ENCODE assay signal across 9 cellular contexts in genomic region chr10:116385994-116386809, GRCh38. TPM values are rescaled to one million over a fixed set of nuclear protein-coding genes. Genes with fewer than 3 reads are reported as not detected.
DNase-seq lines count a peak whose midpoint lies in the region; ATAC-seq and TF ChIP-seq lines count a peak whose summit lies in the region.
"Had no signal": no experiment of that assay in that cellular context is flagged by ENCODE, and none has a peak within 500 bp of the region (broad histone marks: within the 10 kb centered on the region; RNA-seq: fewer than 3 reads in every experiment).

No MANE protein-coding gene starts in this region.

- H4K20me1 ChIP-seq in smooth muscle cell (ENCODE audit: low read depth) = no peaks in the 10 kb centered on the region

- ATAC-seq in HG03520 (IDR thresholded peaks at IDR 0.05; ENCODE audit: unreplicated experiment) = no peak

- H3K4me3 ChIP-seq in HFF-Myc (replicated peaks; ENCODE audit: low read depth, low read length) = no peak overlapping the region
- no peak overlapping the region for H3K4me3 ChIP-seq in smooth muscle cell

- no peak overlapping the region for H3K9ac ChIP-seq in smooth muscle cell (ENCODE audit: low read depth)

- H3K27me3 ChIP-seq in smooth muscle cell (ENCODE audit: low read depth) = no peaks in the 10 kb centered on the region
- H3K27me3 ChIP-seq: neutrophil had no signal

- no peaks in the 10 kb centered on the region for H3K79me2 ChIP-seq in smooth muscle cell (ENCODE audit: low read depth)

- no peaks in the 10 kb centered on the region for H3F3A ChIP-seq in smooth muscle cell (ENCODE audit: low read depth)

- TF ChIP-seq CTCF in HFF-Myc (IDR thresholded peaks at IDR 0.05; ENCODE audit: low read depth, low read length, missing control alignments) (peak; percentile 31), smooth muscle cell (IDR thresholded peaks at IDR 0.05; ENCODE audit: borderline replicate concordance, insufficient read depth, poor library complexity, severe bottlenecking) (peak; percentile 67)

- no peak overlapping the region for H3K27ac ChIP-seq in smooth muscle cell (ENCODE audit: low read depth)
- H3K27ac ChIP-seq: neutrophil had no signal

- no peak overlapping the region for H2AFZ ChIP-seq in smooth muscle cell (ENCODE audit: low read depth)

- no peaks in the 10 kb centered on the region for H3K4me1 ChIP-seq in smooth muscle cell (ENCODE audit: low read depth)

- DNase-seq in EH (ENCODE audit: low read depth) = peak; percentile 40
- peak; percentile 32 for DNase-seq in HFF-Myc (ENCODE audit: extremely low read depth, low read depth)
- peak; percentile 66 for DNase-seq in OCI-M1 (lab: John Stamatoyannopoulos, UW)
- peak; percentile 53 for DNase-seq in fibroblast of peridontal ligament (ENCODE audit: extremely low read depth)
- DNase-seq in smooth muscle cell (lab: John Stamatoyannopoulos, UW; ENCODE audit: unreplicated experiment) = no peak
- DNase-seq in activated CD4-positive, CD25-positive, alpha-beta regulatory T cell (lab: John Stamatoyannopoulos, UW) = no peak
- DNase-seq in SIG-M5 treated with dmso at 0.1 percent for 504 hours (lab: John Stamatoyannopoulos, UW; ENCODE audit: unreplicated experiment) = no peak

- no peak overlapping the region for H3K4me2 ChIP-seq in smooth muscle cell

- no peaks in the 10 kb centered on the region for H3K36me3 ChIP-seq in smooth muscle cell (ENCODE audit: low read depth)
- H3K36me3 ChIP-seq: neutrophil had no signal

- WGBS in smooth muscle cell (ENCODE audit: low lambda C conversion rate) = 0% methylated on average over 1 of the region's 1 CpG

- no peaks in the 10 kb centered on the region for H3K9me3 ChIP-seq in smooth muscle cell (replicated peaks; ENCODE audit: low read depth)
- H3K9me3 ChIP-seq: neutrophil had no signal

RNA-seq across cellular contexts. Expression of gene PNLIPRP3, which starts 41.4 kb away (rescaled TPM):
- total RNA-seq in smooth muscle cell = 0.31 TPM in 2 replicates
- polyA plus RNA-seq in smooth muscle cell = not detected in 2 replicates

Comparison
In these comparisons a context has a peak if more than half of its experiments do, and no peak if none do; other contexts are left out.
1. DNase-seq: peak in EH (single experiment), HFF-Myc (single experiment), OCI-M1 (single experiment) and fibroblast of peridontal ligament (single experiment); none in smooth muscle cell (single experiment), activated CD4-positive, CD25-positive, alpha-beta regulatory T cell (0 of 4) and SIG-M5 treated with dmso at 0.1 percent for 504 hours (single experiment).